7 cellular contexts compared by ENCODE assay signal in the genomic region with DNA sequence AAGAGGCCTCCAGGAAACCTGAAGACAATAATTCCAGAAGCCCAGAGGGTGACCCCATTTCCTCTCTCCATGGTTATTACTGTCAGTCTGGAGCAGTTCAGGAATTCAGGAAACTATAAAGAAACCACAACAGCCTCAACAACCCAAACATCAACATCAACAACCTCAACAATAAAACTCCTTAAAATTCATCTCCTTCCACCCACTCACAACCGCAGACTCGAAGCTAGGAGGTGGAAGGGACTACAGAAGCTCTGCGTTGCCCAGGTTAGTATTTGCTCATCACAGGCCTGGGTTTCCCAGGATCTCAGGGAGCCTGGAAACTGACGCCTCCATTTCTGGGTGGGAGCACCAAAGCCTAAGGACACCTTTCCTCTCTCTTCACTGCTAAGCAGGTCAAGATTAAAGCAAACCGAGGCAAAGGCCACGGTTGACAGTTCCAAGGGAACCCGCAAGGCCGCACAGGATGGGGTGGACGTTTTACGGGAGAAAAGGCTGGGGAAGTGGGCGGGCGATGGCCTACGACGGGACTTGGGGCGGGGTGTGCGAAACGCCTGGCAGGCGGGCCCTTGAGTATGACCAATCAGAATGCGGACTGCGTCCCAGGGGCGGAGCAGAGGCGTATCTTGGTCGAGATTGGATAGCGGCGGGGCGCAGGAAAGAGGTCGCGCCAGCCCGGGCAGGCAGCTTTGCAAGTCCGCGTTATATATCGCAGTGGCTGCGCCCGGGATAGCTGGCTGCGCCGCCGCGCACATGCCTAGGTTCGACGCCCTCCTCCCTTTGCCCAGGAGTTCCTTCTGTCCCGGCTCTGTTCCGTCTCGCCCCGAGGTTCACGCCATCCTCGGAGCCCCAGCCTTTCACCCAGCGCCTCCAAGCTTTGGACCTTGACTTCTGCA. TPM values are rescaled to one million over a fixed set of nuclear protein-coding genes. Genes with fewer than 3 reads are reported as not detected.
DNase-seq lines count a peak whose midpoint lies in the region; ATAC-seq lines count a peak whose summit lies in the region.

A gene with protein sequence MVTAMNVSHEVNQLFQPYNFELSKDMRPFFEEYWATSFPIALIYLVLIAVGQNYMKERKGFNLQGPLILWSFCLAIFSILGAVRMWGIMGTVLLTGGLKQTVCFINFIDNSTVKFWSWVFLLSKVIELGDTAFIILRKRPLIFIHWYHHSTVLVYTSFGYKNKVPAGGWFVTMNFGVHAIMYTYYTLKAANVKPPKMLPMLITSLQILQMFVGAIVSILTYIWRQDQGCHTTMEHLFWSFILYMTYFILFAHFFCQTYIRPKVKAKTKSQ (plus strand): TSS at position 654 of the 896 bp plus-strand sequence. CDS start 250 bp downstream, outside the sequence.

- DNase-seq in NCI-H526 (lab: John Stamatoyannopoulos, UW) (peak; percentile 65 to 93), lung microvascular endothelial cell (ENCODE audit: low read depth in 2 of 2) (peak; percentile 94 to 95)
- peak; percentile 88 for DNase-seq in activated CD8-positive, alpha-beta memory T cell treated with anti-CD3 and anti-CD28 coated beads for 24 hours
- peak; percentile 72 for DNase-seq in effector CD4-positive, alpha-beta T cell
- DNase-seq in stimulated activated CD4-positive, alpha-beta T cell treated with anti-CD3 and anti-CD28 coated beads, TNF-alpha, amount 100 ng/mL, for 1 hour (ENCODE audit: low read depth in 3 of 3, low spot score in 1 of 3) = peak; percentile 52 to 68 (median 59)

- ATAC-seq in GM18861 (IDR thresholded peaks at IDR 0.05; ENCODE audit: unreplicated experiment) = peak; percentile 87
- peak; percentile 81 for ATAC-seq in HG03095 (IDR thresholded peaks at IDR 0.05; ENCODE audit: unreplicated experiment)

RNA-seq across cellular contexts. Expression of the gene that starts here (rescaled TPM):
- total RNA-seq in lung microvascular endothelial cell = not detected in 2 replicates

Comparison
In these comparisons a context has a peak if more than half of its experiments do, and no peak if none do; other contexts are left out.
1. Peak in every context shown above with its lines: DNase-seq and ATAC-seq.
2. Peak in DNase-seq in lung microvascular endothelial cell; RNA of the gene not detected or under 1 TPM.